9 cellular contexts compared by ENCODE assay signal in genomic region chr9:129383005-129383414, GRCh38.
DNase-seq lines count a peak whose midpoint lies in the region; ATAC-seq and TF ChIP-seq lines count a peak whose summit lies in the region.
"Had no signal": no experiment of that assay in that cellular context is flagged by ENCODE, and none has a peak within 500 bp of the region (broad histone marks: within the 10 kb centered on the region; RNA-seq: fewer than 3 reads in every experiment).

No MANE protein-coding gene starts in this region.

- no peaks in the 10 kb centered on the region for H3K9me3 ChIP-seq in OCI-LY1 (ENCODE audit: low read length)

- H3K79me2 ChIP-seq in OCI-LY1 (ENCODE audit: insufficient read depth, low read length) = no peaks in the 10 kb centered on the region

- H3K9me3 Mint-ChIP-seq in naive B cell = no peaks in the 10 kb centered on the region

- H4K20me1 ChIP-seq in OCI-LY1 (ENCODE audit: insufficient read depth, low read length) = no peaks in the 10 kb centered on the region

- H3K4me2 ChIP-seq in OCI-LY1 (ENCODE audit: low read length) = peak overlapping the region; percentile 65; the same call in 1 of the 2 replicates

- H2AFZ ChIP-seq in OCI-LY1 (ENCODE audit: low read length) = no peak overlapping the region

- H3K9ac ChIP-seq in OCI-LY1 (ENCODE audit: low read length) = no peak overlapping the region

- no peaks in the 10 kb centered on the region for H3F3A ChIP-seq in OCI-LY1 (ENCODE audit: insufficient read depth, low read length)

- no peak for ATAC-seq in naive B cell (ENCODE audit: low read depth in 2 of 2)

- peaks cover 0 to 8% (median 0%) of the 10 kb centered on the region in 3 donors for H3K27me3 Mint-ChIP-seq in naive B cell

- H3K9me2 ChIP-seq in OCI-LY1 (ENCODE audit: low read depth, low read length) = no peaks in the 10 kb centered on the region

- H3K4me3 Mint-ChIP-seq in naive B cell = peak overlapping the region; percentile 55 to 92 (median 82)

- peak overlapping the region; percentile 44 for H3K4me3 ChIP-seq in GM12865 (ENCODE audit: low read depth, low read length)
- H3K4me3 ChIP-seq in OCI-LY1 (ENCODE audit: low read depth, low read length, poor library complexity, severe bottlenecking) = peak overlapping the region; percentile 48
- H3K4me3 ChIP-seq in epithelial cell of proximal tubule (ENCODE audit: low read depth, low read length) = peak overlapping the region; percentile 53
- H3K4me3 ChIP-seq: SK-N-MC had no signal

- H3K36me3 ChIP-seq in OCI-LY1 (ENCODE audit: insufficient read depth, low read length) = no peaks in the 10 kb centered on the region

- peaks cover 12% of the 10 kb centered on the region for H3K27me3 ChIP-seq in OCI-LY1 (ENCODE audit: insufficient read depth, low read length)

- peaks cover 10 to 24% (median 24%) of the 10 kb centered on the region in 3 donors for H3K4me1 Mint-ChIP-seq in naive B cell

- DNase-seq in GM12865 (ENCODE audit: low read depth) (no peak), epithelial cell of proximal tubule (ENCODE audit: low read depth) (no peak), naive B cell (no peak), DMS 273 (lab: John Stamatoyannopoulos, UW; ENCODE audit: unreplicated experiment) (no peak), NCI-H2227 treated with DMSO at 0.1 percent for 48 hours (lab: John Stamatoyannopoulos, UW) (no peak)
- DNase-seq in stimulated activated CD4-positive, alpha-beta T cell treated with anti-CD3 and anti-CD28 coated beads, Interleukin-4, amount 100 ng/mL, for 1 hour = no peak
- DNase-seq in activated naive CD4-positive, alpha-beta T cell treated with Interleukin-2 at 50 U/mL for 16 hours = no peak

- no peak overlapping the region for H3K27ac ChIP-seq in OCI-LY1 (ENCODE audit: low read depth, low read length, poor library complexity, severe bottlenecking)
- H3K27ac ChIP-seq: SK-N-MC had no signal

- peak overlapping the region in 4 of 6 donors; percentile 42 to 93 (median 58) for H3K27ac Mint-ChIP-seq in naive B cell

- H3K36me3 Mint-ChIP-seq in naive B cell = no peaks in the 10 kb centered on the region

- no peak for TF ChIP-seq CTCF in GM12865 (IDR thresholded peaks at IDR 0.05; ENCODE audit: insufficient read depth, low read depth, low read length, missing control alignments)
- no peak for TF ChIP-seq CTCF in OCI-LY1 (IDR thresholded peaks at IDR 0.05; ENCODE audit: low read length)
- TF ChIP-seq CTCF in epithelial cell of proximal tubule (conservative IDR thresholded peaks at IDR 0.05; ENCODE audit: low read depth, low read length) = no peak

- H3K4me1 ChIP-seq in OCI-LY1 (ENCODE audit: insufficient read depth, low read length, severe bottlenecking) = peaks cover 6% of the 10 kb centered on the region
